2 cellular contexts compared by ENCODE assay signal in the genomic region with DNA sequence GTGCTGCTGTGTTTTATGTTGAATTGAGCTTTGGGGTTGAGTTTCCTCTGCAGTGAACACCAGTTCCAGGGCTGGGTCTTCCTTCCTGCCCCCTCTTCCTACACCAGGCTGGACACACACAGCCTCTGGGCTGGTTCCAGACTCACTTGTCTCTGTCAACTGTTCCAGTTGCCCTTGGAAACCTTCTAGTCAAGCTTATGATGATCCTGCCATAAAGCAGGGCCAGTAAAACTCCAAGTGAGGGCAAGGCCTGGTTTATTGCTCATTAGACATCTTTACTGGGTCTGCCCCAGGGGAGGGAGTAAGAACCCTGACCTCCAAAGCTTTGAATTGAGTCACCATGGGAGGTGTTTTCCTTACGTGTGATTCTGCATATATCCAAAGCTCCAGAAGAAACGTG.
TF ChIP-seq lines count a peak whose summit lies in the region.

No MANE protein-coding gene starts in this region.

TF ChIP-seq in HepG2, 621 proteins besides CTCF, POLR2A, EP300 and RAD21 (continued from another document):
- TF ChIP-seq, protein P1, sequence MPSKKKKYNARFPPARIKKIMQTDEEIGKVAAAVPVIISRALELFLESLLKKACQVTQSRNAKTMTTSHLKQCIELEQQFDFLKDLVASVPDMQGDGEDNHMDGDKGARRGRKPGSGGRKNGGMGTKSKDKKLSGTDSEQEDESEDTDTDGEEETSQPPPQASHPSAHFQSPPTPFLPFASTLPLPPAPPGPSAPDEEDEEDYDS (CRISPR knock-in tag; IDR thresholded peaks at IDR 0.05), result no peak

TF ChIP-seq in WTC11, 78 proteins besides CTCF, POLR2A, EP300 and RAD21 (continued from another document):
- TF ChIP-seq, protein P2, sequence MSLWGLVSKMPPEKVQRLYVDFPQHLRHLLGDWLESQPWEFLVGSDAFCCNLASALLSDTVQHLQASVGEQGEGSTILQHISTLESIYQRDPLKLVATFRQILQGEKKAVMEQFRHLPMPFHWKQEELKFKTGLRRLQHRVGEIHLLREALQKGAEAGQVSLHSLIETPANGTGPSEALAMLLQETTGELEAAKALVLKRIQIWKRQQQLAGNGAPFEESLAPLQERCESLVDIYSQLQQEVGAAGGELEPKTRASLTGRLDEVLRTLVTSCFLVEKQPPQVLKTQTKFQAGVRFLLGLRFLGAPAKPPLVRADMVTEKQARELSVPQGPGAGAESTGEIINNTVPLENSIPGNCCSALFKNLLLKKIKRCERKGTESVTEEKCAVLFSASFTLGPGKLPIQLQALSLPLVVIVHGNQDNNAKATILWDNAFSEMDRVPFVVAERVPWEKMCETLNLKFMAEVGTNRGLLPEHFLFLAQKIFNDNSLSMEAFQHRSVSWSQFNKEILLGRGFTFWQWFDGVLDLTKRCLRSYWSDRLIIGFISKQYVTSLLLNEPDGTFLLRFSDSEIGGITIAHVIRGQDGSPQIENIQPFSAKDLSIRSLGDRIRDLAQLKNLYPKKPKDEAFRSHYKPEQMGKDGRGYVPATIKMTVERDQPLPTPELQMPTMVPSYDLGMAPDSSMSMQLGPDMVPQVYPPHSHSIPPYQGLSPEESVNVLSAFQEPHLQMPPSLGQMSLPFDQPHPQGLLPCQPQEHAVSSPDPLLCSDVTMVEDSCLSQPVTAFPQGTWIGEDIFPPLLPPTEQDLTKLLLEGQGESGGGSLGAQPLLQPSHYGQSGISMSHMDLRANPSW (CRISPR knock-in tag; conservative IDR thresholded peaks at IDR 0.05; ENCODE audit: low read depth), result no peak
- TF ChIP-seq GTF2I (CRISPR knock-in tag; conservative IDR thresholded peaks at IDR 0.05) (no peak), TEAD4 (CRISPR knock-in tag; IDR thresholded peaks at IDR 0.05) (no peak), ZNF423 (CRISPR knock-in tag; IDR thresholded peaks at IDR 0.05) (no peak), SMAD3 (CRISPR knock-in tag; IDR thresholded peaks at IDR 0.05; ENCODE audit: borderline replicate concordance) (no peak), RORB (CRISPR knock-in tag; IDR thresholded peaks at IDR 0.05) (no peak), JUN (CRISPR knock-in tag; IDR thresholded peaks at IDR 0.05) (no peak), TEAD1 (CRISPR knock-in tag; IDR thresholded peaks at IDR 0.05) (no peak), TP53 (CRISPR knock-in tag; IDR thresholded peaks at IDR 0.05) (no peak), OVOL2 (CRISPR knock-in tag; IDR thresholded peaks at IDR 0.05; ENCODE audit: borderline replicate concordance) (no peak), ZNF232 (CRISPR knock-in tag; IDR thresholded peaks at IDR 0.05) (no peak)
- TF ChIP-seq, protein P3, sequence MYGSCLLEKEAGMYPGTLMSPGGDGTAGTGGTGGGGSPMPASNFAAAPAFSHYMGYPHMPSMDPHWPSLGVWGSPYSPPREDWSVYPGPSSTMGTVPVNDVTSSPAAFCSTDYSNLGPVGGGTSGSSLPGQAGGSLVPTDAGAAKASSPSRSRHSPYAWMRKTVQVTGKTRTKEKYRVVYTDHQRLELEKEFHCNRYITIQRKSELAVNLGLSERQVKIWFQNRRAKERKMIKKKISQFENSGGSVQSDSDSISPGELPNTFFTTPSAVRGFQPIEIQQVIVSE (CRISPR knock-in tag; IDR thresholded peaks at IDR 0.05; ENCODE audit: borderline replicate concordance), result no peak
- TF ChIP-seq, protein P4, sequence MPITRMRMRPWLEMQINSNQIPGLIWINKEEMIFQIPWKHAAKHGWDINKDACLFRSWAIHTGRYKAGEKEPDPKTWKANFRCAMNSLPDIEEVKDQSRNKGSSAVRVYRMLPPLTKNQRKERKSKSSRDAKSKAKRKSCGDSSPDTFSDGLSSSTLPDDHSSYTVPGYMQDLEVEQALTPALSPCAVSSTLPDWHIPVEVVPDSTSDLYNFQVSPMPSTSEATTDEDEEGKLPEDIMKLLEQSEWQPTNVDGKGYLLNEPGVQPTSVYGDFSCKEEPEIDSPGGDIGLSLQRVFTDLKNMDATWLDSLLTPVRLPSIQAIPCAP (CRISPR knock-in tag; IDR thresholded peaks at IDR 0.05), result no peak
- TF ChIP-seq, protein P5, sequence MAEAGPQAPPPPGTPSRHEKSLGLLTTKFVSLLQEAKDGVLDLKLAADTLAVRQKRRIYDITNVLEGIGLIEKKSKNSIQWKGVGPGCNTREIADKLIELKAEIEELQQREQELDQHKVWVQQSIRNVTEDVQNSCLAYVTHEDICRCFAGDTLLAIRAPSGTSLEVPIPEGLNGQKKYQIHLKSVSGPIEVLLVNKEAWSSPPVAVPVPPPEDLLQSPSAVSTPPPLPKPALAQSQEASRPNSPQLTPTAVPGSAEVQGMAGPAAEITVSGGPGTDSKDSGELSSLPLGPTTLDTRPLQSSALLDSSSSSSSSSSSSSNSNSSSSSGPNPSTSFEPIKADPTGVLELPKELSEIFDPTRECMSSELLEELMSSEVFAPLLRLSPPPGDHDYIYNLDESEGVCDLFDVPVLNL (CRISPR knock-in tag; IDR thresholded peaks at IDR 0.05; ENCODE audit: borderline replicate concordance, low read depth), result no peak
- TF ChIP-seq, protein P6, sequence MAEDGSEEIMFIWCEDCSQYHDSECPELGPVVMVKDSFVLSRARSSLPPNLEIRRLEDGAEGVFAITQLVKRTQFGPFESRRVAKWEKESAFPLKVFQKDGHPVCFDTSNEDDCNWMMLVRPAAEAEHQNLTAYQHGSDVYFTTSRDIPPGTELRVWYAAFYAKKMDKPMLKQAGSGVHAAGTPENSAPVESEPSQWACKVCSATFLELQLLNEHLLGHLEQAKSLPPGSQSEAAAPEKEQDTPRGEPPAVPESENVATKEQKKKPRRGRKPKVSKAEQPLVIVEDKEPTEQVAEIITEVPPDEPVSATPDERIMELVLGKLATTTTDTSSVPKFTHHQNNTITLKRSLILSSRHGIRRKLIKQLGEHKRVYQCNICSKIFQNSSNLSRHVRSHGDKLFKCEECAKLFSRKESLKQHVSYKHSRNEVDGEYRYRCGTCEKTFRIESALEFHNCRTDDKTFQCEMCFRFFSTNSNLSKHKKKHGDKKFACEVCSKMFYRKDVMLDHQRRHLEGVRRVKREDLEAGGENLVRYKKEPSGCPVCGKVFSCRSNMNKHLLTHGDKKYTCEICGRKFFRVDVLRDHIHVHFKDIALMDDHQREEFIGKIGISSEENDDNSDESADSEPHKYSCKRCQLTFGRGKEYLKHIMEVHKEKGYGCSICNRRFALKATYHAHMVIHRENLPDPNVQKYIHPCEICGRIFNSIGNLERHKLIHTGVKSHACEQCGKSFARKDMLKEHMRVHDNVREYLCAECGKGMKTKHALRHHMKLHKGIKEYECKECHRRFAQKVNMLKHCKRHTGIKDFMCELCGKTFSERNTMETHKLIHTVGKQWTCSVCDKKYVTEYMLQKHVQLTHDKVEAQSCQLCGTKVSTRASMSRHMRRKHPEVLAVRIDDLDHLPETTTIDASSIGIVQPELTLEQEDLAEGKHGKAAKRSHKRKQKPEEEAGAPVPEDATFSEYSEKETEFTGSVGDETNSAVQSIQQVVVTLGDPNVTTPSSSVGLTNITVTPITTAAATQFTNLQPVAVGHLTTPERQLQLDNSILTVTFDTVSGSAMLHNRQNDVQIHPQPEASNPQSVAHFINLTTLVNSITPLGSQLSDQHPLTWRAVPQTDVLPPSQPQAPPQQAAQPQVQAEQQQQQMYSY (CRISPR knock-in tag; IDR thresholded peaks at IDR 0.05), result no peak
